23 cellular contexts compared by ENCODE assay signal in genomic region chr19:45368127-45368526, GRCh38. TPM values are rescaled to one million over a fixed set of nuclear protein-coding genes. Genes with fewer than 3 reads are reported as not detected.
DNase-seq lines count a peak whose midpoint lies in the region; TF ChIP-seq lines count a peak whose summit lies in the region.
"Had no signal": no experiment of that assay in that cellular context is flagged by ENCODE, and none has a peak within 500 bp of the region (broad histone marks: within the 10 kb centered on the region; RNA-seq: fewer than 3 reads in every experiment).

No MANE protein-coding gene starts in this region.

- H3K9ac ChIP-seq in endodermal cell (ENCODE audit: extremely low read depth, low read length, poor library complexity, severe bottlenecking): no peak overlapping the region

- peak overlapping the region; percentile 52 for H3K4me3 Mint-ChIP-seq in activated naive CD4-positive, alpha-beta T cell treated with anti-CD3 and anti-CD28 coated beads, Interleukin-2, amount 50 U/mL, for 24 hours
- no peak overlapping the region for H3K4me3 Mint-ChIP-seq in endodermal cell
- peak overlapping the region; percentile 36 for H3K4me3 Mint-ChIP-seq in type B pancreatic cell

- H3K36me3 ChIP-seq in endodermal cell (ENCODE audit: control insufficient read depth, insufficient read depth, low read length): peaks cover 32% of the 10 kb centered on the region
- H3K36me3 ChIP-seq: colonic mucosa, vagina had no signal

- no peaks in the 10 kb centered on the region for H3K27me3 Mint-ChIP-seq in activated naive CD4-positive, alpha-beta T cell treated with anti-CD3 and anti-CD28 coated beads, Interleukin-2, amount 50 U/mL, for 24 hours
- H3K27me3 Mint-ChIP-seq in endodermal cell (ENCODE audit: insufficient read depth) (no peaks in the 10 kb centered on the region), type B pancreatic cell (no peaks in the 10 kb centered on the region)

- H3K27me3 ChIP-seq in endodermal cell (ENCODE audit: control insufficient read depth, insufficient read depth, low read length, poor library complexity, severe bottlenecking): no peaks in the 10 kb centered on the region
- H3K27me3 ChIP-seq: colonic mucosa, vagina had no signal

- H3K4me3 ChIP-seq in endodermal cell (ENCODE audit: low read length): no peak overlapping the region
- H3K4me3 ChIP-seq: colonic mucosa, mucosa of descending colon, PC-9, vagina had no signal

- H3K9me3 ChIP-seq in endodermal cell (ENCODE audit: control insufficient read depth, low read length): no peaks in the 10 kb centered on the region
- H3K9me3 ChIP-seq: colonic mucosa, mucosa of descending colon, vagina had no signal

- TF ChIP-seq CTCF in endodermal cell (conservative IDR thresholded peaks at IDR 0.05) (no peak), type B pancreatic cell (conservative IDR thresholded peaks at IDR 0.05) (no peak)

- no peak overlapping the region for H3K27ac ChIP-seq in endodermal cell (ENCODE audit: low read depth, low read length)
- H3K27ac ChIP-seq: colonic mucosa, PC-9, vagina had no signal

- H3K4me1 Mint-ChIP-seq in activated naive CD4-positive, alpha-beta T cell treated with anti-CD3 and anti-CD28 coated beads, Interleukin-2, amount 50 U/mL, for 24 hours: peaks cover 19% of the 10 kb centered on the region
- H3K4me1 Mint-ChIP-seq in endodermal cell (peaks cover 3% of the 10 kb centered on the region), type B pancreatic cell (ENCODE audit: unreplicated experiment) (peaks cover 8% of the 10 kb centered on the region)

- H3K9me3 Mint-ChIP-seq in activated naive CD4-positive, alpha-beta T cell treated with anti-CD3 and anti-CD28 coated beads, Interleukin-2, amount 50 U/mL, for 24 hours: no peaks in the 10 kb centered on the region
- H3K9me3 Mint-ChIP-seq in endodermal cell (no peaks in the 10 kb centered on the region), type B pancreatic cell (no peaks in the 10 kb centered on the region)
- H3K9me3 Mint-ChIP-seq: activated naive CD4-positive, alpha-beta T cell treated with anti-CD3 and anti-CD28 coated beads, Interleukin-2, amount 50 U/mL, for 72 hours had no signal

- DNase-seq in activated naive CD4-positive, alpha-beta T cell (lab: John Stamatoyannopoulos, UW): no peak
- DNase-seq in endodermal cell: no peak
- DNase-seq in type B pancreatic cell (ENCODE audit: extremely low spot score, unreplicated experiment): no peak
- DNase-seq in hypothalamus (lab: John Stamatoyannopoulos, UW): no peak
- DNase-seq in ureter (ENCODE audit: low spot score): no peak
- DNase-seq: activated CD4-positive, alpha-beta T cell treated with anti-CD3 and anti-CD28 coated beads, Interleukin-2, amount 50 U/mL, for 1 hour; colonic mucosa; KG1; NCI-H1092; NCI-H526 treated with DMSO at 0.1 percent for 48 hours; PC-9; stimulated activated CD4-positive, alpha-beta T cell treated with anti-CD3 and anti-CD28 coated beads, Interleukin-2, amount 100 ng/mL, for 48 hours had no signal

- no peak overlapping the region for H3K27ac Mint-ChIP-seq in activated naive CD4-positive, alpha-beta T cell treated with anti-CD3 and anti-CD28 coated beads, Interleukin-2, amount 50 U/mL, for 24 hours
- H3K27ac Mint-ChIP-seq in endodermal cell (peak overlapping the region; percentile 71), type B pancreatic cell (no peak overlapping the region)
- H3K27ac Mint-ChIP-seq: activated naive CD4-positive, alpha-beta T cell treated with anti-CD3 and anti-CD28 coated beads, Interleukin-2, amount 50 U/mL, for 72 hours had no signal

- H3K36me3 Mint-ChIP-seq in activated naive CD4-positive, alpha-beta T cell treated with anti-CD3 and anti-CD28 coated beads, Interleukin-2, amount 50 U/mL, for 24 hours: no peaks in the 10 kb centered on the region
- H3K36me3 Mint-ChIP-seq in endodermal cell (ENCODE audit: low read depth) (peaks cover 19% of the 10 kb centered on the region), type B pancreatic cell (no peaks in the 10 kb centered on the region)
- H3K36me3 Mint-ChIP-seq: activated naive CD4-positive, alpha-beta T cell treated with anti-CD3 and anti-CD28 coated beads, Interleukin-2, amount 50 U/mL, for 72 hours had no signal

- WGBS in endodermal cell (ENCODE audit: insufficient coverage in 1 of 2, insufficient read length in 1 of 2), 2 experiments: 95 to 97% methylated on average over 4 of the region's 4 CpGs

- no peaks in the 10 kb centered on the region for H3K4me1 ChIP-seq in endodermal cell (ENCODE audit: control insufficient read depth, insufficient read depth, low read length)
- H3K4me1 ChIP-seq: colonic mucosa had no signal

RNA-seq across cellular contexts. Expression of gene ERCC2, which starts 2.2 kb away (rescaled TPM):
- 100 to 1,000 TPM in 1 of 2 donors, 10 to 100 TPM in 1; 87.9 to 105 TPM for total RNA-seq in endodermal cell
- 62.3 TPM for polyA plus RNA-seq in endodermal cell (2013, experiment 1 of 2)
- 51.6 TPM for polyA plus RNA-seq in endodermal cell (2013, experiment 2 of 2)
- total RNA-seq in type B pancreatic cell (ENCODE audit: low replicate concordance): 26.9 and 55.8 TPM in 2 replicates
- 26.1 TPM for total RNA-seq in ureter

RNA-seq across cellular contexts. Expression of gene KLC3, which starts 27.6 kb away (rescaled TPM):
- 1 to 10 TPM; 3.6 to 4.8 TPM for total RNA-seq in endodermal cell
- polyA plus RNA-seq in endodermal cell (2013, experiment 1 of 2): 0.39 TPM
- 0.62 TPM for polyA plus RNA-seq in endodermal cell (2013, experiment 2 of 2)
- total RNA-seq in type B pancreatic cell (ENCODE audit: low replicate concordance): 4.9 and 12.8 TPM in 2 replicates
- total RNA-seq in ureter: 1.3 TPM
- total RNA-seq: colonic mucosa, endothelial cell of umbilical vein, fibroblast of villous mesenchyme, left lobe of liver, mucosa of descending colon, subcutaneous adipose tissue had no signal
- polyA plus RNA-seq: endothelial cell of umbilical vein had no signal

RNA-seq across cellular contexts. Expression of gene PPP1R13L, which starts 36.7 kb away (rescaled TPM):
- total RNA-seq in endodermal cell: 10 to 100 TPM; 17.9 to 26.4 TPM
- polyA plus RNA-seq in endodermal cell (2013, experiment 1 of 2): 21.8 TPM
- 16.7 TPM for polyA plus RNA-seq in endodermal cell (2013, experiment 2 of 2)
- 38.6 and 110 TPM in 2 replicates for total RNA-seq in type B pancreatic cell (ENCODE audit: low replicate concordance)
- 108 TPM for total RNA-seq in ureter
- total RNA-seq: skeletal muscle tissue had no signal

RNA-seq across cellular contexts. Expression of gene POLR1G, which starts 38.3 kb away (rescaled TPM):
- total RNA-seq in endodermal cell (10 to 100 TPM; 13.2 to 16.0 TPM), type B pancreatic cell (ENCODE audit: low replicate concordance) (7.2 and 9.5 TPM in 2 replicates), ureter (6.9 TPM)
- 6.8 TPM for polyA plus RNA-seq in endodermal cell (2013, experiment 1 of 2)
- 6.2 TPM for polyA plus RNA-seq in endodermal cell (2013, experiment 2 of 2)

RNA-seq across cellular contexts. Expression of gene CKM, which starts 45.5 kb away (rescaled TPM):
- 1 to 10 TPM; 2.7 to 3.7 TPM for total RNA-seq in endodermal cell
- polyA plus RNA-seq in endodermal cell (2013, experiment 1 of 2): 0.89 TPM
- 0.70 TPM for polyA plus RNA-seq in endodermal cell (2013, experiment 2 of 2)
- total RNA-seq in type B pancreatic cell (ENCODE audit: low replicate concordance): 0.24 and 1.4 TPM in 2 replicates
- 2.8 TPM for total RNA-seq in ureter
- total RNA-seq: activated naive CD4-positive, alpha-beta T cell treated with anti-CD3 and anti-CD28 coated beads, Interleukin-2, amount 50 U/mL, for 72 hours; endothelial cell of umbilical vein; H7; left lobe of liver; PC-9; SK-MEL-5; subcutaneous adipose tissue; vagina had no signal
- polyA plus RNA-seq: endothelial cell of umbilical vein had no signal
